9 cellular contexts compared by ENCODE assay signal in genomic region chr12:57455374-57456144, GRCh38. TPM values are rescaled to one million over a fixed set of nuclear protein-coding genes. Genes with fewer than 3 reads are reported as not detected.
DNase-seq lines count a peak whose midpoint lies in the region; ATAC-seq and TF ChIP-seq lines count a peak whose summit lies in the region.
"Had no signal": no experiment of that assay in that cellular context is flagged by ENCODE, and none has a peak within 500 bp of the region (broad histone marks: within the 10 kb centered on the region; RNA-seq: fewer than 3 reads in every experiment).

No MANE protein-coding gene starts in this region.

- H3K27ac ChIP-seq in CD4-positive, CD25-positive, alpha-beta regulatory T cell (ENCODE audit: insufficient read depth, low read length, poor library complexity, severe bottlenecking) = no peak overlapping the region
- H3K27ac ChIP-seq in HUES48 (ENCODE audit: low read depth, low read length) = no peak overlapping the region
- H3K27ac ChIP-seq in mesenchymal stem cell (ENCODE audit: low read length, poor library complexity, severe bottlenecking) = no peak overlapping the region
- H3K27ac ChIP-seq in Peyer's patch = no peak overlapping the region
- H3K27ac ChIP-seq in tibial nerve = no peak overlapping the region

- no peak overlapping the region for H3K4ac ChIP-seq in mesenchymal stem cell (ENCODE audit: low read depth in 1 of 2, low read length in 2 of 2)

- no peaks in the 10 kb centered on the region for H3K9me3 Mint-ChIP-seq in CD4-positive, CD25-positive, alpha-beta regulatory T cell
- no peaks in the 10 kb centered on the region for H3K9me3 Mint-ChIP-seq in activated CD8-positive, alpha-beta T cell treated with anti-CD3 and anti-CD28 coated beads for 36 hours

- no peak overlapping the region for H3K23ac ChIP-seq in mesenchymal stem cell (ENCODE audit: low read length in 2 of 2)

- POLR2A ChIA-PET in activated CD8-positive, alpha-beta T cell treated with anti-CD3 and anti-CD28 coated beads for 36 hours (lab: Charles Lee) = interaction anchor here (0.9 to 1.5 kb wide), 4 partner anchors 20 to 25 kb away, joined by 3 to 7 read pairs (median 4); no protein-coding TSS in a partner anchor

- H3K27me3 Mint-ChIP-seq in CD4-positive, CD25-positive, alpha-beta regulatory T cell = peaks cover 23% of the 10 kb centered on the region
- H3K27me3 Mint-ChIP-seq in activated CD8-positive, alpha-beta T cell treated with anti-CD3 and anti-CD28 coated beads for 36 hours = peaks cover 4% of the 10 kb centered on the region

- no peak for ATAC-seq in CD4-positive, CD25-positive, alpha-beta regulatory T cell (ENCODE audit: low read depth in 2 of 2)
- ATAC-seq in activated CD8-positive, alpha-beta T cell treated with anti-CD3 and anti-CD28 coated beads for 36 hours = no peak

- H3K4me1 Mint-ChIP-seq in CD4-positive, CD25-positive, alpha-beta regulatory T cell = peaks cover 5 to 34% (median 18%) of the 10 kb centered on the region in 4 donors
- H3K4me1 Mint-ChIP-seq in activated CD8-positive, alpha-beta T cell treated with anti-CD3 and anti-CD28 coated beads for 36 hours (ENCODE audit: low read depth) = peaks cover 45% of the 10 kb centered on the region

- no peak overlapping the region for H2AK5ac ChIP-seq in mesenchymal stem cell (ENCODE audit: low read length, severe bottlenecking)

- H3K14ac ChIP-seq in mesenchymal stem cell (ENCODE audit: low read length in 2 of 2) = peak overlapping the region in 1 of 2 experiments; percentile 29

- no peak overlapping the region for H4K8ac ChIP-seq in mesenchymal stem cell (ENCODE audit: low read length)

- H2BK12ac ChIP-seq in mesenchymal stem cell (ENCODE audit: low read length in 2 of 2) = peak overlapping the region in 1 of 2 experiments; percentile 73

- H3K79me1 ChIP-seq in mesenchymal stem cell (replicated peaks; ENCODE audit: low read length, poor library complexity, severe bottlenecking) = no peaks in the 10 kb centered on the region

- peak overlapping the region; percentile 29 for H2BK15ac ChIP-seq in mesenchymal stem cell (ENCODE audit: low read depth, poor library complexity, severe bottlenecking)

- CTCF ChIA-PET in activated CD8-positive, alpha-beta T cell treated with anti-CD3 and anti-CD28 coated beads for 36 hours (lab: Charles Lee) = interaction anchor here (0.6 to 7.1 kb wide), 52 partner anchors 9 to 240 kb away, joined by 3 to 118 read pairs (median 4); partner anchors contain the start of genes INHBC, MARS1 and SHMT2

- H2AFZ ChIP-seq in mesenchymal stem cell (ENCODE audit: low read depth, low read length) = no peak overlapping the region

- H3K27ac Mint-ChIP-seq in CD4-positive, CD25-positive, alpha-beta regulatory T cell = peak overlapping the region in 1 of 3 donors; percentile 71
- peak overlapping the region; percentile 84 for H3K27ac Mint-ChIP-seq in activated CD8-positive, alpha-beta T cell treated with anti-CD3 and anti-CD28 coated beads for 36 hours

- H2BK5ac ChIP-seq in mesenchymal stem cell (ENCODE audit: low read depth, low read length, poor library complexity, severe bottlenecking) = no peak overlapping the region

- TF ChIP-seq EP300 in tibial nerve (IDR thresholded peaks at IDR 0.05) = no peak

- no peak overlapping the region for H4K91ac ChIP-seq in mesenchymal stem cell (ENCODE audit: low read length)

- no peak overlapping the region for H3K4me3 ChIP-seq in CD4-positive, CD25-positive, alpha-beta regulatory T cell (ENCODE audit: low read depth, low read length)
- H3K4me3 ChIP-seq in HUES48 (ENCODE audit: low read depth, low read length) (peak overlapping the region; percentile 47), mesenchymal stem cell (ENCODE audit: insufficient read depth in 1 of 2, low read depth in 1 of 2, low read length in 2 of 2) (no peak overlapping the region), Peyer's patch (peak overlapping the region in 1 of 4 donors; percentile 18), tibial nerve (no peak overlapping the region)

- peaks cover 15% of the 10 kb centered on the region for H3K4me1 ChIP-seq in CD4-positive, CD25-positive, alpha-beta regulatory T cell (ENCODE audit: control insufficient read depth, insufficient read depth, low read length, poor library complexity, severe bottlenecking)
- peaks cover 39% of the 10 kb centered on the region for H3K4me1 ChIP-seq in HUES48 (ENCODE audit: control insufficient read depth, insufficient read depth, low read length)
- H3K4me1 ChIP-seq in mesenchymal stem cell (ENCODE audit: control insufficient read depth, insufficient read depth, low read depth, low read length) = peaks cover 29% of the 10 kb centered on the region
- peaks cover 1 to 26% (median 3%) of the 10 kb centered on the region in 4 donors for H3K4me1 ChIP-seq in Peyer's patch
- peaks cover 0 to 27% (median 12%) of the 10 kb centered on the region in 4 donors for H3K4me1 ChIP-seq in tibial nerve

- no peaks in the 10 kb centered on the region for H3K9me3 ChIP-seq in CD4-positive, CD25-positive, alpha-beta regulatory T cell (ENCODE audit: control insufficient read depth in 2 of 2, low read length in 2 of 2)
- no peaks in the 10 kb centered on the region for H3K9me3 ChIP-seq in HUES48 (ENCODE audit: control insufficient read depth, insufficient read depth, low read length)
- H3K9me3 ChIP-seq in mesenchymal stem cell (ENCODE audit: control insufficient read depth, low read length) = no peaks in the 10 kb centered on the region
- no peaks in the 10 kb centered on the region for H3K9me3 ChIP-seq in Peyer's patch
- H3K9me3 ChIP-seq in tibial nerve = no peaks in the 10 kb centered on the region

- H2BK120ac ChIP-seq in mesenchymal stem cell (ENCODE audit: low read depth, low read length) = no peak overlapping the region

- no peaks in the 10 kb centered on the region for H3K36me3 Mint-ChIP-seq in CD4-positive, CD25-positive, alpha-beta regulatory T cell
- no peaks in the 10 kb centered on the region for H3K36me3 Mint-ChIP-seq in activated CD8-positive, alpha-beta T cell treated with anti-CD3 and anti-CD28 coated beads for 36 hours (ENCODE audit: low read depth)

- H3K9ac ChIP-seq in HUES48 (ENCODE audit: low read depth, low read length) = 0 out of 2 replicates have a peak overlapping the region, but pooled peaks have one; percentile 5
- no peak overlapping the region for H3K9ac ChIP-seq in mesenchymal stem cell (ENCODE audit: low read length)

- no peaks in the 10 kb centered on the region for H3K27me3 ChIP-seq in CD4-positive, CD25-positive, alpha-beta regulatory T cell (ENCODE audit: control insufficient read depth, insufficient read depth, low read length)
- H3K27me3 ChIP-seq in HUES48 (ENCODE audit: control insufficient read depth, insufficient read depth, low read length) = no peaks in the 10 kb centered on the region
- peaks cover 5 to 10% of the 10 kb centered on the region in 2 experiments for H3K27me3 ChIP-seq in mesenchymal stem cell (ENCODE audit: control insufficient read depth in 1 of 2, insufficient read depth in 1 of 2, low read length in 2 of 2)
- H3K27me3 ChIP-seq in Peyer's patch = no peaks in the 10 kb centered on the region
- peaks cover 0 to 6% of the 10 kb centered on the region in 2 donors for H3K27me3 ChIP-seq in tibial nerve

- no peak for TF ChIP-seq CTCF in activated CD8-positive, alpha-beta T cell treated with anti-CD3 and anti-CD28 coated beads for 36 hours (IDR thresholded peaks at IDR 0.05)
- TF ChIP-seq CTCF in Peyer's patch (IDR thresholded peaks at IDR 0.05) (no peak), tibial nerve (IDR thresholded peaks at IDR 0.05) (no peak)

- peak overlapping the region in 3 of 4 donors; percentile 56 to 71 (median 66) for H3K4me3 Mint-ChIP-seq in CD4-positive, CD25-positive, alpha-beta regulatory T cell
- H3K4me3 Mint-ChIP-seq in activated CD8-positive, alpha-beta T cell treated with anti-CD3 and anti-CD28 coated beads for 36 hours = peak overlapping the region; percentile 81

- peak overlapping the region; percentile 17 for H3K4me2 ChIP-seq in mesenchymal stem cell (ENCODE audit: low read length, poor library complexity, severe bottlenecking)

- no peaks in the 10 kb centered on the region for H3K36me3 ChIP-seq in CD4-positive, CD25-positive, alpha-beta regulatory T cell (ENCODE audit: control insufficient read depth, insufficient read depth, low read length)
- H3K36me3 ChIP-seq in HUES48 (ENCODE audit: control insufficient read depth, insufficient read depth, low read length) (no peaks in the 10 kb centered on the region), mesenchymal stem cell (ENCODE audit: control insufficient read depth in 1 of 2, insufficient read depth in 2 of 2, low read depth in 1 of 2, low read length in 2 of 2) (no peaks in the 10 kb centered on the region), Peyer's patch (no peaks in the 10 kb centered on the region), tibial nerve (no peaks in the 10 kb centered on the region)

- no peak for DNase-seq in CD4-positive, CD25-positive, alpha-beta regulatory T cell
- DNase-seq in activated CD8-positive, alpha-beta T cell treated with anti-CD3 and anti-CD28 coated beads for 36 hours = no peak
- DNase-seq in mesenchymal stem cell = no peak
- DNase-seq in inferior parietal cortex (ENCODE audit: extremely low spot score) = no peak
- no peak for DNase-seq in Peyer's patch
- DNase-seq in effector CD4-positive, alpha-beta T cell = no peak
- no peak for DNase-seq in tibial nerve (ENCODE audit: low spot score in 2 of 2)

- TF ChIP-seq POLR2A in Peyer's patch (IDR thresholded peaks at IDR 0.05) (no peak), tibial nerve (IDR thresholded peaks at IDR 0.05) (no peak)

- intact Hi-C loops in activated CD8-positive, alpha-beta T cell treated with anti-CD3 and anti-CD28 coated beads for 36 hours (cut with micrococcal nuclease) = loop anchor here (5.0 to 10.0 kb wide), 2 partner anchors 151 to 193 kb away; no protein-coding TSS in a partner anchor

- 45% methylated on average over 10 of the region's 10 CpGs for WGBS in mesenchymal stem cell
- 49 to 54% methylated on average over 7 to 10 of the region's 10 CpGs for WGBS in tibial nerve, 2 donors

- H3K18ac ChIP-seq in mesenchymal stem cell (ENCODE audit: low read depth in 1 of 2, low read length in 2 of 2) = peak overlapping the region in 1 of 2 experiments; percentile 11

RNA-seq across cellular contexts. Expression of gene INHBE, which starts 0.5 kb away (rescaled TPM):
- not detected for total RNA-seq in CD4-positive, CD25-positive, alpha-beta regulatory T cell
- polyA plus RNA-seq in CD4-positive, CD25-positive, alpha-beta regulatory T cell = under 1 TPM in 1 of 4 donors, not detected in 3; 0.06 TPM
- total RNA-seq in activated CD8-positive, alpha-beta T cell treated with anti-CD3 and anti-CD28 coated beads for 36 hours = 1 to 10 TPM; 1.7 to 2.3 TPM
- 1.5 TPM for polyA plus RNA-seq in mesenchymal stem cell (2013, experiment 1 of 2)
- polyA plus RNA-seq in mesenchymal stem cell (2013, experiment 2 of 2) = 1.7 TPM
- total RNA-seq in Peyer's patch (not detected), tibial nerve (not detected)

RNA-seq across cellular contexts. Expression of gene GLI1, which starts 4.0 kb away (rescaled TPM):
- total RNA-seq in CD4-positive, CD25-positive, alpha-beta regulatory T cell = 0.47 TPM
- polyA plus RNA-seq in CD4-positive, CD25-positive, alpha-beta regulatory T cell = under 1 TPM in 3 of 4 donors, not detected in 1; 0.07 to 0.23 (median 0.13) TPM
- under 1 TPM; 0.20 to 0.83 TPM for total RNA-seq in activated CD8-positive, alpha-beta T cell treated with anti-CD3 and anti-CD28 coated beads for 36 hours
- polyA plus RNA-seq in mesenchymal stem cell (2013, experiment 1 of 2) = 4.8 TPM
- 3.2 TPM for polyA plus RNA-seq in mesenchymal stem cell (2013, experiment 2 of 2)
- 1 to 10 TPM in 2 of 4 donors, under 1 TPM in 2; 0.67 to 2.1 (median 1.3) TPM for total RNA-seq in Peyer's patch
- 10 to 100 TPM; 16.2 to 61.0 (median 38.7) TPM for total RNA-seq in tibial nerve

RNA-seq across cellular contexts. Expression of gene INHBC, which starts 21.0 kb away (rescaled TPM):
- total RNA-seq in CD4-positive, CD25-positive, alpha-beta regulatory T cell = not detected
- under 1 TPM in 1 of 4 donors, not detected in 3; 0.21 TPM for polyA plus RNA-seq in CD4-positive, CD25-positive, alpha-beta regulatory T cell
- total RNA-seq in activated CD8-positive, alpha-beta T cell treated with anti-CD3 and anti-CD28 coated beads for 36 hours = under 1 TPM in 1 of 2 experiments, not detected in 1; 0.16 TPM
- polyA plus RNA-seq in mesenchymal stem cell (2013, experiment 1 of 2) = 0.04 TPM
- not detected for polyA plus RNA-seq in mesenchymal stem cell (2013, experiment 2 of 2)
- total RNA-seq in Peyer's patch (not detected), tibial nerve (not detected)
- total RNA-seq: kidney epithelial cell had no signal

RNA-seq across cellular contexts. Expression of gene ARHGAP9, which starts 24.1 kb away (rescaled TPM):
- 403 TPM for total RNA-seq in CD4-positive, CD25-positive, alpha-beta regulatory T cell
- 100 to 1,000 TPM; 173 to 192 (median 182) TPM for polyA plus RNA-seq in CD4-positive, CD25-positive, alpha-beta regulatory T cell
- total RNA-seq in activated CD8-positive, alpha-beta T cell treated with anti-CD3 and anti-CD28 coated beads for 36 hours = 100 to 1,000 TPM; 125 to 128 TPM
- polyA plus RNA-seq in mesenchymal stem cell (2013, experiment 1 of 2) = 0.07 TPM
- 0.12 TPM for polyA plus RNA-seq in mesenchymal stem cell (2013, experiment 2 of 2)
- total RNA-seq in Peyer's patch (100 to 1,000 TPM in 1 of 4 donors, 10 to 100 TPM in 3; 16.5 to 220 (median 28.2) TPM), tibial nerve (10 to 100 TPM in 2 of 4 donors, 1 to 10 TPM in 2; 5.2 to 40.5 (median 11.6) TPM)

RNA-seq across cellular contexts. Expression of gene R3HDM2, which starts 24.7 kb away (rescaled TPM):
- total RNA-seq in CD4-positive, CD25-positive, alpha-beta regulatory T cell = 115 TPM
- polyA plus RNA-seq in CD4-positive, CD25-positive, alpha-beta regulatory T cell = 1 to 10 TPM; 6.0 to 8.6 (median 8.0) TPM
- total RNA-seq in activated CD8-positive, alpha-beta T cell treated with anti-CD3 and anti-CD28 coated beads for 36 hours = 10 to 100 TPM; 33.2 to 44.0 TPM
- polyA plus RNA-seq in mesenchymal stem cell (2013, experiment 1 of 2) = 22.2 TPM
- polyA plus RNA-seq in mesenchymal stem cell (2013, experiment 2 of 2) = 21.6 TPM
- total RNA-seq in Peyer's patch (100 to 1,000 TPM in 1 of 4 donors, 10 to 100 TPM in 3; 23.1 to 145 (median 54.8) TPM), tibial nerve (10 to 100 TPM; 31.0 to 51.9 (median 41.6) TPM)

Comparison
In these comparisons a context has a peak if more than half of its experiments do, and no peak if none do; other contexts are left out.
1. RNA of gene GLI1, which starts 4.0 kb away (total RNA-seq): 16.2 to 61.0 TPM in tibial nerve; 0.67 to 2.1 TPM in Peyer's patch, 0.20 to 0.83 TPM in activated CD8-positive, alpha-beta T cell treated with anti-CD3 and anti-CD28 coated beads for 36 hours and 0.47 TPM in CD4-positive, CD25-positive, alpha-beta regulatory T cell (single experiment); every median in the first group is over 4 times any median in the second.